2 cellular contexts compared by ENCODE assay signal in the genomic region with DNA sequence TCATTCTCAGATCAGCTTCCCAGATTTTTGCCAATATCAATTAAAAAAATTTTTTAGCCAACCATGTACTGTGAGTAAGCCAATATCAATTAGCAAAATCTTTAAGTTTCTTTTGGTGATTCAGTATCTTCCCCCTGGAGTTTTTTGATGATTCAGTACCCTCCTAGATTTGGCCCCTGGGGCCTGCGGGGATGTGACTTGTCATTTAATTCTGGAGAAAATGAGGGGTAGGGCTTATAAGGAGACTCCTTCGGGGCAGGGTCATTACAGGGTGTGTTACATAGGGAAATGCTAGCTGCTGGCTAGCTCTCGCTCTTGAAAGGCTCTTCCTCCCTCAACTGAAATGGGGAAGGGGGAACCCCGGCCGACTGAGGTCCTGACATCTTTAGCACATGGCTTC.
DNase-seq lines count a peak whose midpoint lies in the region; ATAC-seq lines count a peak whose summit lies in the region.
"Not testable (repeated sequence)": the region's sequence is repeated elsewhere in the genome, so short reads cannot be mapped to it uniquely, and the experiment has no call there.

No MANE protein-coding gene starts in this region.

- not testable (repeated sequence) for H3K9me3 Mint-ChIP-seq in stimulated activated memory B cell treated with anti-CD40 and anti-IgM and Interleukin-4, amounts not matched to agents 10 μg/mL and 1 μg/mL and 100 μg/mL, for 72 hours; stimulated activated naive B cell treated with anti-CD40 and anti-IgM and Interleukin-4, amounts not matched to agents 10 μg/mL and 1 μg/mL and 100 μg/mL, for 72 hours

- not testable (repeated sequence) for H3K36me3 Mint-ChIP-seq in stimulated activated memory B cell treated with anti-CD40 and anti-IgM and Interleukin-4, amounts not matched to agents 10 μg/mL and 1 μg/mL and 100 μg/mL, for 72 hours; stimulated activated naive B cell treated with anti-CD40 and anti-IgM and Interleukin-4, amounts not matched to agents 10 μg/mL and 1 μg/mL and 100 μg/mL, for 72 hours

- not testable (repeated sequence) for DNase-seq in stimulated activated naive B cell treated with anti-CD40 and anti-IgM and Interleukin-4, amounts not matched to agents 10 μg/mL and 1 μg/mL and 100 μg/mL, for 72 hours

- not testable (repeated sequence) for H3K4me3 Mint-ChIP-seq in stimulated activated memory B cell treated with anti-CD40 and anti-IgM and Interleukin-4, amounts not matched to agents 10 μg/mL and 1 μg/mL and 100 μg/mL, for 72 hours; stimulated activated naive B cell treated with anti-CD40 and anti-IgM and Interleukin-4, amounts not matched to agents 10 μg/mL and 1 μg/mL and 100 μg/mL, for 72 hours

- peak; percentile 5 for ATAC-seq in stimulated activated memory B cell treated with anti-CD40 and anti-IgM and Interleukin-4, amounts not matched to agents 10 μg/mL and 1 μg/mL and 100 μg/mL, for 72 hours
- peak; percentile 34 to 67 for ATAC-seq in stimulated activated naive B cell treated with anti-CD40 and anti-IgM and Interleukin-4, amounts not matched to agents 10 μg/mL and 1 μg/mL and 100 μg/mL, for 72 hours (replicated peaks)

- not testable (repeated sequence) for H3K4me1 Mint-ChIP-seq in stimulated activated memory B cell treated with anti-CD40 and anti-IgM and Interleukin-4, amounts not matched to agents 10 μg/mL and 1 μg/mL and 100 μg/mL, for 72 hours; stimulated activated naive B cell treated with anti-CD40 and anti-IgM and Interleukin-4, amounts not matched to agents 10 μg/mL and 1 μg/mL and 100 μg/mL, for 72 hours

- H3K27me3 Mint-ChIP-seq in stimulated activated memory B cell treated with anti-CD40 and anti-IgM and Interleukin-4, amounts not matched to agents 10 μg/mL and 1 μg/mL and 100 μg/mL, for 72 hours; stimulated activated naive B cell treated with anti-CD40 and anti-IgM and Interleukin-4, amounts not matched to agents 10 μg/mL and 1 μg/mL and 100 μg/mL, for 72 hours: not testable (repeated sequence)

- H3K27ac Mint-ChIP-seq in stimulated activated memory B cell treated with anti-CD40 and anti-IgM and Interleukin-4, amounts not matched to agents 10 μg/mL and 1 μg/mL and 100 μg/mL, for 72 hours; stimulated activated naive B cell treated with anti-CD40 and anti-IgM and Interleukin-4, amounts not matched to agents 10 μg/mL and 1 μg/mL and 100 μg/mL, for 72 hours: not testable (repeated sequence)
